Comparison of ENCODE assay signal across 1 cellular context in the genomic region with DNA sequence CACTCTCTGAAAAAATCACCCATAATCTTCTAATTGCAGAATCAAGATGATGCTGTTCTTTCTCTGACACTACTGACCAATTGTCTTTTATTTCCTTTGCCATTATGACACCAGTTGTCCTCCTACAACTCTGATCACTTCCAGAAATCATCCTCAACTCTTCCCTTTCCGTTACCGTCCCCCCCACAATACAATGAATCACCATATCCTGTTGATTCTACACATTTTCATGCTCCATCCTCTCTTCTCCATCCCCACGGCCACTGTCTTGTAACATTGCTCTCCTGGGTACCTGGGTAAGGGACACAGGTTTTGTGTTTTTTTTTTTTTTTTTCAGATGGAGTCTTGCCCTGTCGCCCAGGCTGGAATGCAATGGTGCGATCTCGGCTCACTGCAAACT.
TF ChIP-seq lines count a peak whose summit lies in the region.

No MANE protein-coding gene starts in this region.

TF ChIP-seq in HepG2, 621 proteins besides CTCF, POLR2A, EP300 and RAD21:
- no peak for TF ChIP-seq ZSCAN29 (CRISPR knock-in tag; conservative IDR thresholded peaks at IDR 0.05)
- no peak for TF ChIP-seq HHEX (CRISPR knock-in tag; IDR thresholded peaks at IDR 0.05)
- no peak for TF ChIP-seq SIN3B (IDR thresholded peaks at IDR 0.05; ENCODE audit: low read length)
- TF ChIP-seq E2F5 (CRISPR knock-in tag; conservative IDR thresholded peaks at IDR 0.05) = no peak
- TF ChIP-seq ZFY (CRISPR knock-in tag; IDR thresholded peaks at IDR 0.05) = no peak
- TF ChIP-seq ZNF12 (CRISPR knock-in tag; IDR thresholded peaks at IDR 0.05) = no peak
- no peak for TF ChIP-seq ZSCAN12 (CRISPR knock-in tag; IDR thresholded peaks at IDR 0.05)
- TF ChIP-seq DBP (CRISPR knock-in tag; IDR thresholded peaks at IDR 0.05; ENCODE audit: not compliant biosample characterization) = no peak
- TF ChIP-seq ZMYM4 (CRISPR knock-in tag; IDR thresholded peaks at IDR 0.05) = no peak
- TF ChIP-seq SIX4 (CRISPR knock-in tag; IDR thresholded peaks at IDR 0.05) = no peak
- no peak for TF ChIP-seq PCBP1 (IDR thresholded peaks at IDR 0.05; ENCODE audit: borderline replicate concordance, low read depth, low read length)
